8 cellular contexts compared by ENCODE assay signal in the genomic region with DNA sequence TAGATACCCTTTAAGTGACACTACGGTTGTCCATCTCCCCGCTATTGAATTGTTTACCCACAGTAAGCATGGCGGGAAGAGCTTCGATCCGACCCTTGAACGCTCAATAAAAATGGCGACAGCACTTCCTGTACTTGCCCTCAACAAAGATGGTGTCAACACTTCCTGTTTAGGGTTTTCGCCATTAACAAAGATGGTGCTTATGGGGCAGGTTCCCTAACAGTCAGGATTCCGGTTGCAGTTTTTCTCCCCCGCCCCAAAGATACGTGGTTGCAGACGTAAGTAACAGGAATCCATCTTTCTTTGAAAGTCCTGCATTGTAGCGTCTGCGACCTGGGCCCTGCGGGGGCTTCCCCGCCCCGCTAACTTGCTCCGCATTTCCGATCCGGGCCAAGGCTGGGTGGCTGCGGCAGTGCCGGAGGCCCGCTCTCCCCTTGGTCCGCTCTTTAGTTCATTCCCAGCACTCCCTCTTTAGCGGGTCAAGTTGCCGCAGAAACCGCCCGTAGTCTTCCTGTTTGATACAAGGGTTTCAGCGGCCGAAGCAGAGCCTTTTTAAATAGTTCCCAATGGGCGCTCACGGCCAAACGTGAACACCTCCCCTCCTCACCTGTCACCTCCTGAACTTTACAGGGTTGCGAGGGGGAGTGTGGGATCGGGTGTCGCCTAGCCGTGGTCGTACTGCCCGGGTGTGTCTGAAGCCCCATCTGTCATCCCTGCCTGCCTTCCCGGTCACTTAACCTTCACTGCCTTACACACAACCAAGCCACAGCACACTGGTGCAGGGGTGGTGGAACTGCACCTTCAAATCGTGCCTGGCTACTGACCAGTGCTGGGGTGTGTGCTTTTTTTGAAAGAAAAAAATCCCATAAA. TPM values are rescaled to one million over a fixed set of nuclear protein-coding genes. Genes with fewer than 3 reads are reported as not detected.
DNase-seq lines count a peak whose midpoint lies in the region; ATAC-seq, FAIRE-seq and TF ChIP-seq lines count a peak whose summit lies in the region.

Gene CRADD, plus strand, starts transcription at position 181 of the 870 bp plus-strand sequence.

- TF ChIP-seq CTCF in adrenal gland (IDR thresholded peaks at IDR 0.05) (peak in 3 of 6 experiments; percentile 24 to 45 (median 28)), heart left ventricle (IDR thresholded peaks at IDR 0.05) (no peak), type B pancreatic cell (conservative IDR thresholded peaks at IDR 0.05) (peak; percentile 27)

- 0 to 1% (median 0%) methylated on average over 35 to 41 of the region's 41 CpGs for WGBS in adrenal gland, 4 donors
- 0 to 1% (median 0%) methylated on average over 36 to 41 of the region's 41 CpGs for WGBS in heart left ventricle, 4 donors

- H3K9me3 Mint-ChIP-seq in T-cell: peaks cover 0 to 6% (median 2%) of the 10 kb centered on the region in 3 donors
- no peaks in the 10 kb centered on the region for H3K9me3 Mint-ChIP-seq in type B pancreatic cell

- H3K9me3 ChIP-seq in adrenal gland (replicated peaks in 1 of 3) (no peaks in the 10 kb centered on the region), heart left ventricle (no peaks in the 10 kb centered on the region)

- POLR2A ChIA-PET in T-cell (lab: Charles Lee): interaction anchor here (0.6 to 0.7 kb wide), 6 partner anchors 14 to 1829 kb away, joined by 3 to 5 read pairs (median 4); no protein-coding TSS in a partner anchor

- FAIRE-seq in GM12891 (lab: Jason Lieb, UNC): peak; percentile 95

- H3K4me3 ChIP-seq in adrenal gland (peak within 1 kb of the TSS; percentile 31 to 72 (median 64)), heart left ventricle (peak within 1 kb of the TSS; percentile 36 to 84 (median 70))

- ATAC-seq in HG02840 (IDR thresholded peaks at IDR 0.05; ENCODE audit: low FRiP score, unreplicated experiment) (peak; percentile 94), T-cell (replicated peaks in 1 of 4) (peak; percentile 94 to 96 (median 94)), heart left ventricle (peak; percentile 86 to 94 (median 92))

- H3K27me3 Mint-ChIP-seq in T-cell: peaks cover 8 to 17% of the 10 kb centered on the region in 2 donors
- peaks cover 6% of the 10 kb centered on the region for H3K27me3 Mint-ChIP-seq in type B pancreatic cell

- H3K4me3 Mint-ChIP-seq in T-cell: peak within 1 kb of the TSS; percentile 93 to 98 (median 96)
- H3K4me3 Mint-ChIP-seq in type B pancreatic cell: peak within 1 kb of the TSS; percentile 96

- CTCF ChIA-PET in T-cell (lab: Charles Lee): interaction anchor here (0.5 to 1.5 kb wide), 6 partner anchors 90 to 425 kb away, joined by 3 to 8 read pairs (median 4); no protein-coding TSS in a partner anchor

- H3K27ac Mint-ChIP-seq in T-cell (peak within 1 kb of the TSS; percentile 99 to 100), type B pancreatic cell (peak within 1 kb of the TSS; percentile 99)

- H3K27me3 ChIP-seq in adrenal gland: no peaks in the 10 kb centered on the region
- H3K27me3 ChIP-seq in heart left ventricle: no peaks in the 10 kb centered on the region

- H3K4me1 Mint-ChIP-seq in T-cell (peaks cover 40 to 45% (median 40%) of the 10 kb centered on the region in 3 donors), type B pancreatic cell (ENCODE audit: unreplicated experiment) (peaks cover 19% of the 10 kb centered on the region)

- H3K36me3 Mint-ChIP-seq in T-cell: peaks cover 16% of the 10 kb centered on the region
- peaks cover 7% of the 10 kb centered on the region for H3K36me3 Mint-ChIP-seq in type B pancreatic cell

- H3K27ac ChIP-seq in adrenal gland (peak within 1 kb of the TSS; percentile 97 to 99 (median 97)), heart left ventricle (peak within 1 kb of the TSS; percentile 84 to 100 (median 97))

- H3K36me3 ChIP-seq in adrenal gland (replicated peaks in 1 of 2): no peaks in the 10 kb centered on the region
- H3K36me3 ChIP-seq in heart left ventricle: no peaks in the 10 kb centered on the region

- H3K4me1 ChIP-seq in adrenal gland (replicated peaks in 1 of 2) (peaks cover 18 to 40% of the 10 kb centered on the region in 2 donors), heart left ventricle (peaks cover 0 to 52% (median 24%) of the 10 kb centered on the region in 12 donors)

- TF ChIP-seq POLR2A in GM12891 (IDR thresholded peaks at IDR 0.05; ENCODE audit: low read depth, low read length) (peak; percentile 81), adrenal gland (IDR thresholded peaks at IDR 0.05) (peak in 1 of 2 donors; percentile 83), heart left ventricle (IDR thresholded peaks at IDR 0.05) (peak in 1 of 2 donors; percentile 73)

- intact Hi-C loops in adrenal gland (cut with DNase I) (no loop called here), heart left ventricle (cut with DNase I) (loop anchor here (1.0 to 10.0 kb wide), 22 partner anchors 59 to 427 kb away; partner anchors contain the start of gene SOCS2 (in 4 of the 10))

- peak; percentile 52 for DNase-seq in GM12891 (ENCODE audit: insufficient read length, low spot score)
- DNase-seq in NCI-H1436 treated with DMSO at 0.1 percent for 48 hours (lab: John Stamatoyannopoulos, UW): peak; percentile 93
- peak; percentile 69 to 95 (median 89) for DNase-seq in T-cell
- peak; percentile 83 to 96 (median 90) for DNase-seq in adrenal gland
- peak; percentile 79 to 90 (median 83) for DNase-seq in heart left ventricle
- DNase-seq in pons (ENCODE audit: low spot score): peak; percentile 99
- peak; percentile 80 for DNase-seq in type B pancreatic cell (ENCODE audit: extremely low spot score, unreplicated experiment)

TF ChIP-seq in GM12891, 5 proteins besides CTCF, POLR2A, EP300 and RAD21:
- TF ChIP-seq PAX5 (IDR thresholded peaks at IDR 0.05; ENCODE audit: insufficient read depth, low read length, severe bottlenecking) (no peak), TAF1 (IDR thresholded peaks at IDR 0.05; ENCODE audit: low read depth, low read length) (peak; percentile 90), POU2F2 (IDR thresholded peaks at IDR 0.05; ENCODE audit: low read depth, low read length) (no peak; the same call in 1 of the 2 replicates), POLR2AphosphoS5 (IDR thresholded peaks at IDR 0.05; ENCODE audit: low read depth, low read length) (peak; percentile 74; the same call in 1 of the 2 replicates), SPI1 (IDR thresholded peaks at IDR 0.05; ENCODE audit: low read depth, low read length) (peak; percentile 83)
TF ChIP-seq in GM12891: peak in this region for 3.

RNA-seq across cellular contexts. Expression of gene CRADD, which starts in this region (rescaled TPM):
- 6.1 TPM for polyA plus RNA-seq in GM12891 (2012; ENCODE audit: low read depth, missing spikeins)
- total RNA-seq in T-cell: 10 to 100 TPM; 11.2 to 19.3 (median 12.3) TPM
- total RNA-seq in adrenal gland: 10 to 100 TPM; 27.4 to 70.1 (median 40.4) TPM
- 10 to 100 TPM in 2 of 3 donors, 1 to 10 TPM in 1; 7.3 to 29.6 (median 14.6) TPM for polyA plus RNA-seq in adrenal gland
- 100 to 1,000 TPM in 1 of 9 donors, 10 to 100 TPM in 8; 40.1 to 100 (median 56.1) TPM for total RNA-seq in heart left ventricle
- polyA plus RNA-seq in heart left ventricle: 10 to 100 TPM; 11.0 to 40.4 TPM
- 6.4 and 8.1 TPM in 2 replicates for total RNA-seq in type B pancreatic cell (ENCODE audit: low replicate concordance)

Comparison
In these comparisons a context has a peak if more than half of its experiments do, and no peak if none do; other contexts are left out.
1. Peak in every context shown above with its lines: DNase-seq, ATAC-seq, H3K4me3 ChIP-seq and H3K27ac ChIP-seq.
2. intact Hi-C loops: an anchor here in heart left ventricle (1.0 to 10.0 kb wide); none called in adrenal gland.